15 cellular contexts compared by ENCODE assay signal in genomic region chr4:1784395-1784788, GRCh38. TPM values are rescaled to one million over a fixed set of nuclear protein-coding genes. Genes with fewer than 3 reads are reported as not detected.
"Had no signal": no experiment of that assay in that cellular context is flagged by ENCODE, and none has a peak within 500 bp of the region (broad histone marks: within the 10 kb centered on the region; RNA-seq: fewer than 3 reads in every experiment).

No MANE protein-coding gene starts in this region.

- H3K4me3 ChIP-seq: ascending aorta, lower lobe of right lung, spleen, upper lobe of right lung had no signal

- H3K27me3 ChIP-seq: ascending aorta, spleen, upper lobe of right lung had no signal

- H3K9me3 Mint-ChIP-seq: activated naive CD8-positive, alpha-beta T cell treated with anti-CD3 and anti-CD28 coated beads, Interleukin-2, amount 10 ng/mL, durations not matched to agents 7 days and 5 days; activated T-cell treated with anti-CD3 and anti-CD28 coated beads, Interleukin-2, amount 50 U/mL, for 24 hours; naive thymus-derived CD4-positive, alpha-beta T cell had no signal

- H3K4me1 Mint-ChIP-seq: activated naive CD8-positive, alpha-beta T cell treated with anti-CD3 and anti-CD28 coated beads, Interleukin-2, amount 10 ng/mL, durations not matched to agents 7 days and 5 days had no signal

- H3K4me3 Mint-ChIP-seq: activated naive CD8-positive, alpha-beta T cell treated with anti-CD3 and anti-CD28 coated beads, Interleukin-2, amount 10 ng/mL, durations not matched to agents 7 days and 5 days; activated T-cell treated with anti-CD3 and anti-CD28 coated beads, Interleukin-2, amount 50 U/mL, for 24 hours; naive thymus-derived CD4-positive, alpha-beta T cell had no signal

- H3K36me3 ChIP-seq: ascending aorta, lower lobe of right lung, spleen, upper lobe of right lung had no signal

- H3K9me3 ChIP-seq: ascending aorta, lower lobe of right lung, spleen, upper lobe of right lung had no signal

- ATAC-seq: activated CD4-positive, CD25-positive, alpha-beta regulatory T cell treated with anti-CD3 and anti-CD28 coated beads, Interleukin-2, amount 50 U/mL, for 24 hours; naive thymus-derived CD4-positive, alpha-beta T cell; stimulated activated naive CD8-positive, alpha-beta T cell treated with anti-CD3 and anti-CD28 coated beads, Interleukin-15, Interleukin-2, amounts not matched to agents 100 U/mL and 50 U/mL, for 24 hours had no signal

- DNase-seq: activated CD4-positive, alpha-beta T cell treated with anti-CD3 and anti-CD28 coated beads, Interleukin-2, amount 50 U/mL, for 4 hours; activated gamma-delta T cell treated with Interleukin-2 at 50 U/mL for 16 hours; activated naive CD8-positive, alpha-beta T cell treated with anti-CD3 and anti-CD28 coated beads, Interleukin-2, amount 10 ng/mL, durations not matched to agents 7 days and 5 days; activated T-cell treated with anti-CD3 and anti-CD28 coated beads, Interleukin-2, amount 50 U/mL, for 24 hours; cortex of kidney; effector CD8-positive, alpha-beta T cell; hippocampal formation; lower lobe of right lung; naive thymus-derived CD4-positive, alpha-beta T cell; spleen; stimulated activated CD4-positive, alpha-beta T cell treated with anti-CD3 and anti-CD28 coated beads, Interleukin-1b, Interleukin-23, amount 100 ng/mL, for 48 hours; stimulated activated naive CD8-positive, alpha-beta T cell treated with anti-CD3 and anti-CD28 coated beads, Interleukin-15, Interleukin-2, amounts not matched to agents 100 U/mL and 50 U/mL, for 24 hours; upper lobe of right lung had no signal

- H3K27ac Mint-ChIP-seq: activated naive CD8-positive, alpha-beta T cell treated with anti-CD3 and anti-CD28 coated beads, Interleukin-2, amount 10 ng/mL, durations not matched to agents 7 days and 5 days; activated T-cell treated with anti-CD3 and anti-CD28 coated beads, Interleukin-2, amount 50 U/mL, for 24 hours; naive thymus-derived CD4-positive, alpha-beta T cell had no signal

- H3K27ac ChIP-seq: ascending aorta, lower lobe of right lung, upper lobe of right lung had no signal

- H3K36me3 Mint-ChIP-seq: activated naive CD8-positive, alpha-beta T cell treated with anti-CD3 and anti-CD28 coated beads, Interleukin-2, amount 10 ng/mL, durations not matched to agents 7 days and 5 days; naive thymus-derived CD4-positive, alpha-beta T cell had no signal

- H3K4me1 ChIP-seq: ascending aorta, lower lobe of right lung, upper lobe of right lung had no signal

- H3K27me3 Mint-ChIP-seq: activated naive CD8-positive, alpha-beta T cell treated with anti-CD3 and anti-CD28 coated beads, Interleukin-2, amount 10 ng/mL, durations not matched to agents 7 days and 5 days; activated T-cell treated with anti-CD3 and anti-CD28 coated beads, Interleukin-2, amount 50 U/mL, for 24 hours; naive thymus-derived CD4-positive, alpha-beta T cell had no signal

RNA-seq across cellular contexts. Expression of gene FGFR3, which starts 8.7 kb away (rescaled TPM):
- polyA plus RNA-seq: naive thymus-derived CD4-positive, alpha-beta T cell had no signal
